8 cellular contexts compared by ENCODE assay signal in genomic region chr11:38163526-38163925, GRCh38.
"Had no signal": no experiment of that assay in that cellular context is flagged by ENCODE, and none has a peak within 500 bp of the region (broad histone marks: within the 10 kb centered on the region; RNA-seq: fewer than 3 reads in every experiment).

No MANE protein-coding gene starts in this region.

- H3K4me3 Mint-ChIP-seq: GM23338, H9 had no signal

- FAIRE-seq: H1, H54, HTR-8/SVneo, K562 had no signal

- ATAC-seq: GM23338, K562 had no signal

- DNase-seq: H9, HCEC 1CT, IMR-90 had no signal

- H3K4me3 ChIP-seq: GM23338, K562 had no signal

- H3K4me1 Mint-ChIP-seq: GM23338, H9 had no signal

- H3K27ac Mint-ChIP-seq: GM23338, H9 had no signal
